Comparison of ENCODE assay signal across 19 cellular contexts in the genomic region with DNA sequence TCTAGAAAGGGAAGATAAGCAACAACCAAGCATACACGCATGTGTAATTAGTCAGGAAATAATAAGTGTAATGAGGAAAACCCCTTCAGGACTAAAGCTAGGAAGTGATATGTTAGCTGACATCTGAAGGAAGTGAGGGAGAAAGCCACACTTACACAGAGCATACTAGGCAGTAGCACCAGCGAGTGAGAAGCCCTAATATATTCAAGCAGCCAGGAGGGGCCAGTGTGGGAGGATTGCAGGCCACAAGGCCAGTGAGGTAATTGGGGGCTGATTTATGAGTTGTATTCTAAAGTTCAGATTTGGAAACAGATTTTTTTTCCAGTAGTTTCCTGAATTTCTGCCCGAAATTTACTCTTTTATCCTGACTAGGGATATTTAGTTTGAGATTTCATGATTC.
DNase-seq lines count a peak whose midpoint lies in the region; ATAC-seq and TF ChIP-seq lines count a peak whose summit lies in the region.
"Had no signal": no experiment of that assay in that cellular context is flagged by ENCODE, and none has a peak within 500 bp of the region (broad histone marks: within the 10 kb centered on the region; RNA-seq: fewer than 3 reads in every experiment).

No MANE protein-coding gene starts in this region.

- H3K27ac ChIP-seq in IMR-90 (ENCODE audit: insufficient read depth, low read length) (no peak overlapping the region), ovary (peak overlapping the region; percentile 5 to 61)
- H3K27ac ChIP-seq: BLaER1 had no signal

- H3K4ac ChIP-seq in IMR-90 (ENCODE audit: low read depth, low read length): no peak overlapping the region

- no peak for TF ChIP-seq RAD21 in IMR-90 (IDR thresholded peaks at IDR 0.05; ENCODE audit: low read length)

- no peak overlapping the region for H2BK15ac ChIP-seq in IMR-90 (ENCODE audit: low read depth, low read length)

- no peaks in the 10 kb centered on the region for H3K36me3 ChIP-seq in IMR-90 (ENCODE audit: control insufficient read depth, insufficient read depth, low read length)
- no peaks in the 10 kb centered on the region for H3K36me3 ChIP-seq in ovary
- H3K36me3 ChIP-seq: BLaER1, prostate gland had no signal

- dilution Hi-C loops in IMR-90 (cut with HindIII; ENCODE audit: low sequenced_read_pairs, unreplicated experiment): no loop called here

- no peak overlapping the region for H2BK120ac ChIP-seq in IMR-90 (ENCODE audit: low read depth, low read length)

- no peak overlapping the region for H2AK9ac ChIP-seq in IMR-90 (replicated peaks; ENCODE audit: low read depth, low read length, poor library complexity)

- H3K4me1 ChIP-seq in IMR-90 (ENCODE audit: control insufficient read depth, insufficient read depth, low read length) (peaks cover 3% of the 10 kb centered on the region; the same call in 1 of the 2 replicates), ovary (ENCODE audit: insufficient read depth) (peaks cover 6% of the 10 kb centered on the region)
- H3K4me1 ChIP-seq: BLaER1, prostate gland had no signal

- no peaks in the 10 kb centered on the region for H3K79me1 ChIP-seq in IMR-90 (ENCODE audit: low read depth in 1 of 2, low read length in 2 of 2)

- no peaks in the 10 kb centered on the region for H3K27me3 ChIP-seq in IMR-90 (ENCODE audit: control insufficient read depth, insufficient read depth, low read length)
- no peaks in the 10 kb centered on the region for H3K27me3 ChIP-seq in ovary
- H3K27me3 ChIP-seq: BLaER1 had no signal

- in situ Hi-C loops in IMR-90 (cut with MboI; ENCODE audit: low sequenced_read_pairs): loop anchor here (5.0 to 10.0 kb wide), 2 partner anchors 142 to 616 kb away; no protein-coding TSS in a partner anchor

- no peaks in the 10 kb centered on the region; the same call in 1 of the 2 replicates for H3K9me1 ChIP-seq in IMR-90 (ENCODE audit: insufficient read depth, low read length)

- no peak overlapping the region for H3K9ac ChIP-seq in IMR-90 (ENCODE audit: low read depth, low read length)
- H3K9ac ChIP-seq: BLaER1 had no signal

- CTCF ChIA-PET in IMR-90 (lab: Yijun Ruan, JAX): interaction anchor here (0.5 kb wide), 1 partner anchor 68 kb away, joined by 3 read pairs; no protein-coding TSS in a partner anchor

- no peak overlapping the region for H3K4me3 ChIP-seq in IMR-90 (ENCODE audit: insufficient read depth, low read depth, low read length)
- no peak overlapping the region for H3K4me3 ChIP-seq in ovary
- H3K4me3 ChIP-seq: BLaER1, prostate gland had no signal

- peak; percentile 37 for ATAC-seq in GM18520 (IDR thresholded peaks at IDR 0.05; ENCODE audit: unreplicated experiment)
- peak; percentile 46; the same call in 1 of the 2 replicates for ATAC-seq in IMR-90 (ENCODE audit: low read depth)

- TF ChIP-seq EP300 in ovary (IDR thresholded peaks at IDR 0.05): no peak

- H4K8ac ChIP-seq in IMR-90 (ENCODE audit: low read depth in 2 of 2, low read length in 2 of 2): no peak overlapping the region

- intact Hi-C loops in IMR-90 (cut with micrococcal nuclease): no loop called here
- intact Hi-C loops in ovary (cut with DNase I): no loop called here

- H3K23ac ChIP-seq in IMR-90 (ENCODE audit: low read depth, low read length): no peak overlapping the region

- H3K56ac ChIP-seq in IMR-90 (ENCODE audit: extremely low read depth, insufficient read depth, low read length): no peak overlapping the region

- no peak overlapping the region for H3K18ac ChIP-seq in IMR-90 (ENCODE audit: low read depth, low read length)

- WGBS in IMR-90 (ENCODE audit: extremely low coverage in 2 of 2, insufficient read length in 1 of 2), 2 experiments: no CpG with 5 or more reads among the region's 3 CpGs
- 7 to 12% (median 9%) methylated on average over 3 of the region's 3 CpGs for WGBS in ovary, 3 donors

- no peak overlapping the region for H4K91ac ChIP-seq in IMR-90 (ENCODE audit: insufficient read depth, low read depth, low read length)

- POLR2A ChIA-PET in IMR-90 (lab: Charles Lee; ENCODE audit: unreplicated experiment): no interaction called here

- no peak overlapping the region for H2AK5ac ChIP-seq in IMR-90 (ENCODE audit: low read depth, low read length)

- TF ChIP-seq CTCF in IMR-90 (conservative IDR thresholded peaks at IDR 0.05; ENCODE audit: low read depth, low read length) (no peak), ovary (IDR thresholded peaks at IDR 0.05) (no peak)

- H2BK20ac ChIP-seq in IMR-90 (ENCODE audit: low read depth, low read length): no peak overlapping the region

- DNase-seq in IMR-90 (peak; percentile 18), fibroblast of peridontal ligament (ENCODE audit: extremely low read depth) (peak; percentile 69), ovary (peak; percentile 35 to 50 (median 48)), cerebellar nuclear complex (lab: John Stamatoyannopoulos, UW) (no peak), EL (no peak), 8988T (no peak), medulla oblongata (ENCODE audit: extremely low spot score) (no peak)
- DNase-seq: activated CD4-positive, alpha-beta T cell treated with anti-CD3 and anti-CD28 coated beads, Interleukin-2, amount 10 ng/mL, durations not matched to agents 24 days and 14 days; activated naive CD8-positive, alpha-beta T cell treated with anti-CD3 and anti-CD28 coated beads, Interleukin-2, amount 10 ng/mL, durations not matched to agents 7 days and 5 days; head of caudate nucleus; Karpas-422; kidney; NCI-H1417; stimulated activated CD4-positive, alpha-beta T cell treated with anti-CD3 and anti-CD28 coated beads, Interleukin-15, amount 100 ng/mL, for 24 hours; substantia nigra; T-helper 2 cell had no signal

- H2AFZ ChIP-seq in IMR-90 (replicated peaks; ENCODE audit: low read length, poor library complexity): no peak overlapping the region

- no peak overlapping the region; the same call in 1 of the 2 replicates for H3K14ac ChIP-seq in IMR-90 (replicated peaks; ENCODE audit: low read depth, low read length)

- no TSS peak for BruUV-seq in IMR-90 (replicated peaks; lab: Mats Ljungman, UMichigan)

- TF ChIP-seq POLR2A in IMR-90 (IDR thresholded peaks at IDR 0.05; ENCODE audit: low read depth, low read length) (no peak), ovary (IDR thresholded peaks at IDR 0.05) (no peak)

- H3K4me2 ChIP-seq in IMR-90 (ENCODE audit: low read depth, low read length): no peak overlapping the region
- H3K4me2 ChIP-seq: BLaER1 had no signal

- H2BK5ac ChIP-seq in IMR-90 (ENCODE audit: low read depth, low read length, poor library complexity, severe bottlenecking): no peak overlapping the region

- H4K20me1 ChIP-seq in IMR-90 (ENCODE audit: insufficient read depth, low read length): no peaks in the 10 kb centered on the region
- H4K20me1 ChIP-seq: BLaER1 had no signal

- no peak overlapping the region for H4K5ac ChIP-seq in IMR-90 (ENCODE audit: low read depth, low read length)

- H3K9me3 ChIP-seq in IMR-90 (ENCODE audit: control insufficient read depth, insufficient read depth, low read length) (no peaks in the 10 kb centered on the region), ovary (no peaks in the 10 kb centered on the region)
- H3K9me3 ChIP-seq: BLaER1, prostate gland had no signal

TF ChIP-seq in IMR-90, 13 proteins besides CTCF, POLR2A, EP300 and RAD21:
- no peak for TF ChIP-seq NFE2L2 (IDR thresholded peaks at IDR 0.05; ENCODE audit: low read depth, low read length)
TF ChIP-seq in IMR-90: peak in this region for 0.

Comparison
In these comparisons a context has a peak if more than half of its experiments do, and no peak if none do; other contexts are left out.
1. DNase-seq: peak in IMR-90 (single experiment), fibroblast of peridontal ligament (single experiment) and ovary (5 of 5); none in cerebellar nuclear complex (0 of 2), EL (single experiment), 8988T (single experiment) and medulla oblongata (single experiment).